In the genomic region with DNA sequence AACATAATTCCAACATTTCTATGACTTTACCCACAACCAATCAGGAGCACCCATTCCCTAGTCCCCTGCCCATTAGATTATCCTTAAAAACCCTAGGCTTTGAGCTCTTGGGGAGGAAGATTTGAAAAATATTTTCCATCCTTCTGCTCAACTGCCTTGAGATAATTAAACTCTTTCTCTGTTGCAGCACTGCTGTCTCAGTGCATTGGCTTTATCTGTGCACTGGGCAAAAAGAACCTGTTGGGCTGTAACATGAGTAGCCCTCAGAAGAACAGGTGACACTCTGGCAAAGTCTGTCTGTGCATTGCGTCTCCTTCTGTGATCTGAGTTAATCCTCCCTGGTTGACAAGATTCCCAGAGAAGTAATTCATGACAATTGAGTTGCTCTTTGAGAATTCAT, we compare ENCODE assay signal across 29 cellular contexts.
"Had no signal": no experiment of that assay in that cellular context is flagged by ENCODE, and none has a peak within 500 bp of the region (broad histone marks: within the 10 kb centered on the region; RNA-seq: fewer than 3 reads in every experiment).

No MANE protein-coding gene starts in this region.

- H3K27me3 ChIP-seq: ascending aorta, body of pancreas, MG63, Peyer's patch, SJCRH30 had no signal

- H3K4me1 ChIP-seq: ascending aorta, body of pancreas, Peyer's patch, SJCRH30 had no signal

- H3K27ac ChIP-seq: ascending aorta, body of pancreas, Peyer's patch, RWPE1, SJCRH30 had no signal

- DNase-seq: activated CD4-positive, alpha-beta T cell treated with anti-CD3 and anti-CD28 coated beads, Interleukin-2, amount 10 ng/mL, durations not matched to agents 24 days and 14 days; activated CD4-positive, alpha-beta T cell treated with anti-CD3 and anti-CD28 coated beads, Interleukin-2, amount 50 U/mL, for 48 hours; activated CD4-positive, CD25-positive, alpha-beta regulatory T cell treated with anti-CD3 and anti-CD28 coated beads, Interleukin-2, amount 50 U/mL, for 72 hours; activated CD8-positive, alpha-beta memory T cell treated with anti-CD3 and anti-CD28 coated beads, Interleukin-2, amount 10 ng/mL, durations not matched to agents 7 days and 5 days; activated effector memory CD4-positive, alpha-beta T cell treated with Interleukin-2 at 50 U/mL for 16 hours; activated naive CD4-positive, alpha-beta T cell; activated T-cell treated with anti-CD3 and anti-CD28 coated beads, Interleukin-2, amount 50 U/mL, for 24 hours; amniotic stem cell; body of pancreas; central memory CD4-positive, alpha-beta T cell; MG63; MV-4-11; NCI-H1105; NCI-H1436; NCI-H1694 treated with DMSO at 0.1 percent for 48 hours; NCI-H2029 treated with DMSO at 0.1 percent for 48 hours; NCI-H510A treated with DMSO at 0.1 percent for 48 hours; NCI-H69; NK-92 treated with Interleukin-12 subunit alpha and Interleukin-12 subunit beta, amount 100 ng/mL, for 24 hours; Peyer's patch; Right ventricle myocardium superior; SJCRH30; T-helper 17 cell; T-helper 9 cell had no signal

- ATAC-seq: activated CD8-positive, alpha-beta memory T cell treated with anti-CD3 and anti-CD28 coated beads, Interleukin-2, amount 10 ng/mL, durations not matched to agents 7 days and 5 days; body of pancreas; SK-N-SH treated with all-trans-retinoic acid at 6 μM for 48 hours; T-helper 17 cell; WTC11 had no signal

- H3K36me3 ChIP-seq: ascending aorta, MG63, Peyer's patch, SJCRH30 had no signal

- FAIRE-seq: bronchial epithelial cell had no signal

- H3K4me3 ChIP-seq: ascending aorta, body of pancreas, MG63, Peyer's patch, SJCRH30 had no signal
